Comparison of ENCODE assay signal across 1 cellular context in genomic region chr11:62842171-62842717, GRCh38.
TF ChIP-seq lines count a peak whose summit lies in the region.

No MANE protein-coding gene starts in this region.

TF ChIP-seq in HEK293, 187 proteins besides CTCF, POLR2A, EP300 and RAD21 (continued from another document):
- TF ChIP-seq PRDM2 (tag by site-specific recombination; IDR thresholded peaks at IDR 0.05; ENCODE audit: borderline replicate concordance) (no peak), ZNF341 (tag by site-specific recombination; IDR thresholded peaks at IDR 0.05; ENCODE audit: low read depth) (0 out of 2 replicates have a peak, but pooled peaks have one; percentile 20), ZBTB11 (tag by site-specific recombination; conservative IDR thresholded peaks at IDR 0.05; ENCODE audit: low read depth) (0 out of 2 replicates have a peak, but pooled peaks have one; percentile 17), ZNF692 (tag by site-specific recombination; IDR thresholded peaks at IDR 0.05) (0 out of 2 replicates have a peak, but pooled peaks have one; percentile 15), ZBTB1 (tag by site-specific recombination; IDR thresholded peaks at IDR 0.05) (no peak), ZNF335 (tag by site-specific recombination; conservative IDR thresholded peaks at IDR 0.05) (peak; percentile 33; the same call in 1 of the 2 replicates), GLI4 (tag by site-specific recombination; IDR thresholded peaks at IDR 0.05) (no peak), PRDM10 (tag by site-specific recombination; IDR thresholded peaks at IDR 0.05) (peak; percentile 92), ZNF223 (tag by site-specific recombination; IDR thresholded peaks at IDR 0.05) (no peak), ZBTB20 (tag by site-specific recombination; IDR thresholded peaks at IDR 0.05) (peak; percentile 80), ZFHX2 (tag by site-specific recombination; conservative IDR thresholded peaks at IDR 0.05) (peak; percentile 58)
- TF ChIP-seq, protein P1, sequence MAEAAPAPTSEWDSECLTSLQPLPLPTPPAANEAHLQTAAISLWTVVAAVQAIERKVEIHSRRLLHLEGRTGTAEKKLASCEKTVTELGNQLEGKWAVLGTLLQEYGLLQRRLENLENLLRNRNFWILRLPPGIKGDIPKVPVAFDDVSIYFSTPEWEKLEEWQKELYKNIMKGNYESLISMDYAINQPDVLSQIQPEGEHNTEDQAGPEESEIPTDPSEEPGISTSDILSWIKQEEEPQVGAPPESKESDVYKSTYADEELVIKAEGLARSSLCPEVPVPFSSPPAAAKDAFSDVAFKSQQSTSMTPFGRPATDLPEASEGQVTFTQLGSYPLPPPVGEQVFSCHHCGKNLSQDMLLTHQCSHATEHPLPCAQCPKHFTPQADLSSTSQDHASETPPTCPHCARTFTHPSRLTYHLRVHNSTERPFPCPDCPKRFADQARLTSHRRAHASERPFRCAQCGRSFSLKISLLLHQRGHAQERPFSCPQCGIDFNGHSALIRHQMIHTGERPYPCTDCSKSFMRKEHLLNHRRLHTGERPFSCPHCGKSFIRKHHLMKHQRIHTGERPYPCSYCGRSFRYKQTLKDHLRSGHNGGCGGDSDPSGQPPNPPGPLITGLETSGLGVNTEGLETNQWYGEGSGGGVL (tag by site-specific recombination; IDR thresholded peaks at IDR 0.05): no peak
- TF ChIP-seq, protein P2, sequence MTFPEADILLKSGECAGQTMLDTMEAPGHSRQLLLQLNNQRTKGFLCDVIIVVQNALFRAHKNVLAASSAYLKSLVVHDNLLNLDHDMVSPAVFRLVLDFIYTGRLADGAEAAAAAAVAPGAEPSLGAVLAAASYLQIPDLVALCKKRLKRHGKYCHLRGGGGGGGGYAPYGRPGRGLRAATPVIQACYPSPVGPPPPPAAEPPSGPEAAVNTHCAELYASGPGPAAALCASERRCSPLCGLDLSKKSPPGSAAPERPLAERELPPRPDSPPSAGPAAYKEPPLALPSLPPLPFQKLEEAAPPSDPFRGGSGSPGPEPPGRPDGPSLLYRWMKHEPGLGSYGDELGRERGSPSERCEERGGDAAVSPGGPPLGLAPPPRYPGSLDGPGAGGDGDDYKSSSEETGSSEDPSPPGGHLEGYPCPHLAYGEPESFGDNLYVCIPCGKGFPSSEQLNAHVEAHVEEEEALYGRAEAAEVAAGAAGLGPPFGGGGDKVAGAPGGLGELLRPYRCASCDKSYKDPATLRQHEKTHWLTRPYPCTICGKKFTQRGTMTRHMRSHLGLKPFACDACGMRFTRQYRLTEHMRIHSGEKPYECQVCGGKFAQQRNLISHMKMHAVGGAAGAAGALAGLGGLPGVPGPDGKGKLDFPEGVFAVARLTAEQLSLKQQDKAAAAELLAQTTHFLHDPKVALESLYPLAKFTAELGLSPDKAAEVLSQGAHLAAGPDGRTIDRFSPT (tag by site-specific recombination; IDR thresholded peaks at IDR 0.05): no peak
- TF ChIP-seq, protein P3, sequence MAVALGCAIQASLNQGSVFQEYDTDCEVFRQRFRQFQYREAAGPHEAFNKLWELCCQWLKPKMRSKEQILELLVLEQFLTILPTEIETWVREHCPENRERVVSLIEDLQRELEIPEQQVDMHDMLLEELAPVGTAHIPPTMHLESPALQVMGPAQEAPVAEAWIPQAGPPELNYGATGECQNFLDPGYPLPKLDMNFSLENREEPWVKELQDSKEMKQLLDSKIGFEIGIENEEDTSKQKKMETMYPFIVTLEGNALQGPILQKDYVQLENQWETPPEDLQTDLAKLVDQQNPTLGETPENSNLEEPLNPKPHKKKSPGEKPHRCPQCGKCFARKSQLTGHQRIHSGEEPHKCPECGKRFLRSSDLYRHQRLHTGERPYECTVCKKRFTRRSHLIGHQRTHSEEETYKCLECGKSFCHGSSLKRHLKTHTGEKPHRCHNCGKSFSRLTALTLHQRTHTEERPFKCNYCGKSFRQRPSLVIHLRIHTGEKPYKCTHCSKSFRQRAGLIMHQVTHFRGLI (tag by site-specific recombination; IDR thresholded peaks at IDR 0.05): peak; percentile 87
TF ChIP-seq in HEK293: peak in this region for 14.
